In the genomic region with DNA sequence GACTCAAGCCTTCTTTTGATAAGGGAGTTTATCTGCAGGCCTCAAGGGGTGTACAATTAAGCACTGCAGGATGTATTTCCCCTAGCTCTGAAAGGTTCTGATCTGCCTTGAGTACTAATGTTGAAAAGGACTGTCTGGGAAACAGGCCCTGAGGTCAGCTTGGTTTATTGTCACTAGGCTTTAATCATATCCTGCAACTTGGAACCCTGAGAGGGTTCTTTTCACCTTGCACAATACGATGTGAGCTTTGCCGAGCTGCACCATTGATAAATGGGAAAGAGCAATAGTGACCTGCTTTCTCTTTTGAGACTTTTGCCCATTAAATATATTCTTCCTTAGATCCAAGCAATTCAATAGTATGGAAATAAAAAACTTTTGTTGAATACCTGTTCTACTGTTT, we compare ENCODE assay signal across 33 cellular contexts. TPM values are rescaled to one million over a fixed set of nuclear protein-coding genes. Genes with fewer than 3 reads are reported as not detected.
"Had no signal": no experiment of that assay in that cellular context is flagged by ENCODE, and none has a peak within 500 bp of the region (broad histone marks: within the 10 kb centered on the region; RNA-seq: fewer than 3 reads in every experiment).

No MANE protein-coding gene starts in this region.

- H2AFZ ChIP-seq: hepatocyte had no signal

- H3K36me3 Mint-ChIP-seq: naive thymus-derived CD8-positive, alpha-beta T cell; stimulated activated effector memory CD8-positive, alpha-beta T cell treated with anti-CD3 and anti-CD28 coated beads, Interleukin-12 subunit alpha, Interleukin-12 subunit beta, amount 100 ng/mL, for 72 hours; type B pancreatic cell had no signal

- H3K9me3 ChIP-seq: esophagus muscularis mucosa, gastroesophageal sphincter, heart left ventricle, left lung, psoas muscle, sigmoid colon, stomach, thyroid gland had no signal

- DNase-seq: effector CD8-positive, alpha-beta T cell; endodermal cell; foreskin keratinocyte; heart left ventricle; kidney; left lung; mammary epithelial cell; naive thymus-derived CD8-positive, alpha-beta T cell; nephron progenitor cell; nucleus accumbens; psoas muscle; right cardiac atrium; stimulated activated CD4-positive, alpha-beta T cell treated with anti-CD3 and anti-CD28 coated beads, Interleukin-2, amount 100 ng/mL, for 24 hours; stimulated activated CD4-positive, alpha-beta T cell treated with anti-CD3 and anti-CD28 coated beads, Interleukin-4, amount 100 ng/mL, for 24 hours; stimulated activated naive CD4-positive, alpha-beta T cell treated with Interleukin-2 at 50 U/mL for 16 hours; stomach; thyroid gland had no signal

- H3K4me3 Mint-ChIP-seq: endodermal cell; naive thymus-derived CD8-positive, alpha-beta T cell; nephron progenitor cell; stimulated activated effector memory CD8-positive, alpha-beta T cell treated with anti-CD3 and anti-CD28 coated beads, Interleukin-12 subunit alpha, Interleukin-12 subunit beta, amount 100 ng/mL, for 72 hours; type B pancreatic cell had no signal

- H3K4me1 Mint-ChIP-seq: endodermal cell; nephron progenitor cell; stimulated activated effector memory CD8-positive, alpha-beta T cell treated with anti-CD3 and anti-CD28 coated beads, Interleukin-12 subunit alpha, Interleukin-12 subunit beta, amount 100 ng/mL, for 72 hours had no signal

- H3K4me1 ChIP-seq: esophagus muscularis mucosa, gastroesophageal sphincter, psoas muscle, sigmoid colon had no signal

- H3K9me3 Mint-ChIP-seq: endodermal cell; naive thymus-derived CD8-positive, alpha-beta T cell; nephron progenitor cell; stimulated activated effector memory CD8-positive, alpha-beta T cell treated with anti-CD3 and anti-CD28 coated beads, Interleukin-12 subunit alpha, Interleukin-12 subunit beta, amount 100 ng/mL, for 72 hours had no signal

- H3K27me3 Mint-ChIP-seq: type B pancreatic cell had no signal

- H3K27me3 ChIP-seq: foreskin keratinocyte, heart left ventricle, hepatocyte, left lung, stomach, thyroid gland had no signal

- H3K79me2 ChIP-seq: hepatocyte had no signal

- H3K4me2 ChIP-seq: hepatocyte had no signal

- H3K27ac Mint-ChIP-seq: endodermal cell; naive thymus-derived CD8-positive, alpha-beta T cell; nephron progenitor cell; stimulated activated effector memory CD8-positive, alpha-beta T cell treated with anti-CD3 and anti-CD28 coated beads, Interleukin-12 subunit alpha, Interleukin-12 subunit beta, amount 100 ng/mL, for 72 hours; type B pancreatic cell had no signal

- ATAC-seq: foreskin keratinocyte; gastroesophageal sphincter; heart left ventricle; left lung; naive thymus-derived CD8-positive, alpha-beta T cell; psoas muscle; right cardiac atrium; stimulated activated effector memory CD8-positive, alpha-beta T cell treated with anti-CD3 and anti-CD28 coated beads, Interleukin-12 subunit alpha, Interleukin-12 subunit beta, amount 100 ng/mL, for 72 hours had no signal

- H3K36me3 ChIP-seq: esophagus muscularis mucosa, gastroesophageal sphincter, heart left ventricle, left lung, sigmoid colon, stomach, thyroid gland had no signal

- H3K27ac ChIP-seq: esophagus muscularis mucosa, foreskin keratinocyte, gastroesophageal sphincter, heart left ventricle, hepatocyte, left lung, psoas muscle, sigmoid colon, stomach, thyroid gland had no signal

- H3K4me3 ChIP-seq: esophagus muscularis mucosa, gastroesophageal sphincter, heart left ventricle, hepatocyte, left lung, psoas muscle, sigmoid colon, stomach, thyroid gland had no signal

- FAIRE-seq: kidney had no signal

RNA-seq across cellular contexts. Expression of a gene that starts 31.6 kb away (rescaled TPM):
- total RNA-seq: epithelial cell of proximal tubule; esophagus muscularis mucosa; fibroblast of lung; foreskin keratinocyte; gastroesophageal sphincter; heart left ventricle; hepatocyte; kidney; lower leg skin; mammary epithelial cell; mesenteric fat pad; myocyte; naive thymus-derived CD8-positive, alpha-beta T cell; osteocyte; psoas muscle; renal cortical epithelial cell; right cardiac atrium; sigmoid colon; skeletal muscle tissue; stomach; subcutaneous adipose tissue; thyroid gland; urinary bladder had no signal
- polyA plus RNA-seq: fibroblast of lung; foreskin keratinocyte; heart left ventricle; hepatocyte; mammary epithelial cell; naive thymus-derived CD8-positive, alpha-beta T cell; psoas muscle; right cardiac atrium; sigmoid colon; stomach had no signal
